9 cellular contexts compared by ENCODE assay signal in genomic region chr9:86485359-86485758, GRCh38.
DNase-seq lines count a peak whose midpoint lies in the region; ATAC-seq lines count a peak whose summit lies in the region.
"Had no signal": no experiment of that assay in that cellular context is flagged by ENCODE, and none has a peak within 500 bp of the region (broad histone marks: within the 10 kb centered on the region; RNA-seq: fewer than 3 reads in every experiment).

No MANE protein-coding gene starts in this region.

- DNase-seq in kidney tubule cell (ENCODE audit: low spot score) (peak; percentile 76), middle frontal gyrus (ENCODE audit: extremely low spot score, low spot score) (no peak)
- DNase-seq: dermis blood vessel endothelial cell, NCI-H82 had no signal

- ATAC-seq in GM18511 (IDR thresholded peaks at IDR 0.05; ENCODE audit: unreplicated experiment): peak; percentile 77
- ATAC-seq in GM21447 (IDR thresholded peaks at IDR 0.05; ENCODE audit: unreplicated experiment): peak; percentile 81
- peak; percentile 74 for ATAC-seq in HG03558 (IDR thresholded peaks at IDR 0.05; ENCODE audit: extremely low read depth, unreplicated experiment)
- ATAC-seq in GM21367 (IDR thresholded peaks at IDR 0.05; ENCODE audit: unreplicated experiment): no peak
- ATAC-seq in GM18519 (IDR thresholded peaks at IDR 0.05; ENCODE audit: low FRiP score, unreplicated experiment): no peak

Comparison
In these comparisons a context has a peak if more than half of its experiments do, and no peak if none do; other contexts are left out.
1. ATAC-seq: peak in GM18511 (single experiment), GM21447 (single experiment) and HG03558 (single experiment); none in GM21367 (single experiment) and GM18519 (single experiment).